ENCODE assay signal across 8 cellular contexts in the genomic region with DNA sequence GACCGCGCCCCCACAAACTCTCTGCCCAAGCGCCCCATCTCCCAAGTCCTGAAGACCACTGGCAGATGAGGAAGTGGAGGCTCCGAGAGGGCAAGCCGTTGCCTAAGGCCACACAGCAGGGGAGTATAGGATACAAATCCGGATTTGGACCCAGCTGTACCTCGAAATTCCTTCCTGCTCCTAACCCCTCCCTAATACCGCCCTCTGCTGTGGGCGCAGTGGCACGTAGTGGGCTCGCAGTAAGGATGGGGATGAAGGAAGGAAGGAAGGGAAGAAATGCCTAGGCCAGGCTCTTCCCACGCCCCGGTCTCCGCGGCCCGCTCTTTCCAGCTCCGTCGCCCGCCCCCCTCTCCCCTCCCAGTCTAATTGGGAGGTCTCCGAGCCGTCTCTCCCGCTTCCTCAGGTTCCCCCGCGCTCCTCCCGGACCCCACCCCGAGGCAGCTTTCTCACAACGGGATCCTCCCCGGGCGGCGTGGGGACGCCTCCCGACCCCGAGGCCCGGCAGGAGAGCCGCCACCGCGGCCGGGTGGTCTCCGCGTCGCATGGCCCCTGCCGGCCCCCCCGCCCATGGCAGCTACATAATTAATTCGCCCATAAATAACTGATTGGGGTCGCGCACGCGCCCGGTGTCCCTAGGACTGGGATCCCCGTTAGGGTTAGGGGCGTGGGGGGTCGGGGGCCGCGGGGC.
DNase-seq lines count a peak whose midpoint lies in the region; ATAC-seq and TF ChIP-seq lines count a peak whose summit lies in the region.

No MANE protein-coding gene starts in this region.

- H3K36me3 Mint-ChIP-seq in dendritic cell treated with granulocyte-macrophage colony-stimulating factor and Interleukin-4, amounts not matched to agents 40 ng/mL and 50 ng/mL, for 4 days (ENCODE audit: low read depth), result no peaks in the 10 kb centered on the region

- no peak overlapping the region for H3K9ac ChIP-seq in MM.1S (ENCODE audit: low read length)
- peak overlapping the region; percentile 66 to 83 for H3K9ac ChIP-seq in mucosa of rectum (ENCODE audit: low read depth in 1 of 2, low read length in 2 of 2)

- H3K4me1 ChIP-seq in MM.1S (ENCODE audit: low read length), result no peaks in the 10 kb centered on the region
- H3K4me1 ChIP-seq in mucosa of rectum (ENCODE audit: control insufficient read depth in 2 of 2, insufficient read depth in 2 of 2, low read length in 2 of 2), result peaks cover 30 to 37% of the 10 kb centered on the region in 2 donors

- no peaks in the 10 kb centered on the region for H3K9me2 ChIP-seq in MM.1S (replicated peaks; ENCODE audit: insufficient read depth, low read length)

- H3K4me3 Mint-ChIP-seq in dendritic cell treated with granulocyte-macrophage colony-stimulating factor and Interleukin-4, amounts not matched to agents 40 ng/mL and 50 ng/mL, for 4 days, result peak overlapping the region; percentile 63

- no peak overlapping the region for H3K27ac ChIP-seq in MM.1S (ENCODE audit: low read length)
- H3K27ac ChIP-seq in mucosa of rectum (ENCODE audit: low read depth in 2 of 2, low read length in 2 of 2), result peak overlapping the region; percentile 96 to 97

- TF ChIP-seq CTCF in AG10803 (conservative IDR thresholded peaks at IDR 0.05; ENCODE audit: low read length) (peak; percentile 40), MM.1S (IDR thresholded peaks at IDR 0.05; ENCODE audit: low read length) (no peak)

- no peaks in the 10 kb centered on the region for H3F3A ChIP-seq in MM.1S (ENCODE audit: insufficient read depth, low read length)

- no peaks in the 10 kb centered on the region for H3K9me3 Mint-ChIP-seq in dendritic cell treated with granulocyte-macrophage colony-stimulating factor and Interleukin-4, amounts not matched to agents 40 ng/mL and 50 ng/mL, for 4 days

- peaks cover 2% of the 10 kb centered on the region for H3K27me3 Mint-ChIP-seq in dendritic cell treated with granulocyte-macrophage colony-stimulating factor and Interleukin-4, amounts not matched to agents 40 ng/mL and 50 ng/mL, for 4 days

- peak overlapping the region; percentile 45 for H3K4me3 ChIP-seq in AG10803 (ENCODE audit: low read length)
- no peak overlapping the region for H3K4me3 ChIP-seq in MM.1S (ENCODE audit: low read length)
- H3K4me3 ChIP-seq in mucosa of rectum (ENCODE audit: low read length in 2 of 2), result peak overlapping the region; percentile 48 to 63

- H3K27ac Mint-ChIP-seq in dendritic cell treated with granulocyte-macrophage colony-stimulating factor and Interleukin-4, amounts not matched to agents 40 ng/mL and 50 ng/mL, for 4 days, result peak overlapping the region; percentile 73

- no peaks in the 10 kb centered on the region for H4K20me1 ChIP-seq in MM.1S (ENCODE audit: insufficient read depth, low read length)

- H3K27me3 ChIP-seq in MM.1S (replicated peaks; ENCODE audit: insufficient read depth, low read length), result peaks cover 45% of the 10 kb centered on the region
- no peaks in the 10 kb centered on the region for H3K27me3 ChIP-seq in mucosa of rectum (ENCODE audit: control insufficient read depth in 2 of 2, insufficient read depth in 2 of 2, low read length in 2 of 2)

- H3K9me3 ChIP-seq in MM.1S (replicated peaks; ENCODE audit: insufficient read depth, low read length) (no peaks in the 10 kb centered on the region), mucosa of rectum (ENCODE audit: control insufficient read depth in 2 of 2, low read length in 2 of 2) (no peaks in the 10 kb centered on the region)

- no peak for ATAC-seq in GM21717 (IDR thresholded peaks at IDR 0.05; ENCODE audit: unreplicated experiment)

- intact Hi-C loops in dendritic cell treated with granulocyte-macrophage colony-stimulating factor and Interleukin-4, amounts not matched to agents 40 ng/mL and 50 ng/mL, for 4 days (cut with micrococcal nuclease), result loop anchor here (10.0 kb wide), 1 partner anchor 147 kb away; no protein-coding TSS in a partner anchor

- H3K79me2 ChIP-seq in MM.1S (ENCODE audit: low read length), result no peaks in the 10 kb centered on the region

- H2AFZ ChIP-seq in MM.1S (ENCODE audit: low read length), result no peak overlapping the region

- H3K36me3 ChIP-seq in MM.1S (replicated peaks; ENCODE audit: insufficient read depth, low read length) (no peaks in the 10 kb centered on the region), mucosa of rectum (ENCODE audit: control insufficient read depth in 2 of 2, insufficient read depth in 2 of 2, low read length in 2 of 2) (no peaks in the 10 kb centered on the region)

- peak overlapping the region; percentile 29; the same call in 1 of the 2 replicates for H3K4me2 ChIP-seq in MM.1S (ENCODE audit: low read depth, low read length)

- peaks cover 70% of the 10 kb centered on the region for H3K4me1 Mint-ChIP-seq in dendritic cell treated with granulocyte-macrophage colony-stimulating factor and Interleukin-4, amounts not matched to agents 40 ng/mL and 50 ng/mL, for 4 days (ENCODE audit: low read depth)

- peak; percentile 59 for DNase-seq in AG10803 (ENCODE audit: low read depth)
- DNase-seq in MM.1S, result no peak
- DNase-seq in NCI-H2081 treated with DMSO at 0.1 percent for 48 hours (lab: John Stamatoyannopoulos, UW), result no peak
- DNase-seq in SIG-M5 (lab: John Stamatoyannopoulos, UW), result no peak
- no peak for DNase-seq in kidney glomerular epithelial cell (lab: John Stamatoyannopoulos, UW)
